ENCODE assay signal across 8 cellular contexts in genomic region chr10:132395704-132396494, GRCh38. TPM values are rescaled to one million over a fixed set of nuclear protein-coding genes. Genes with fewer than 3 reads are reported as not detected.
DNase-seq lines count a peak whose midpoint lies in the region; ATAC-seq and TF ChIP-seq lines count a peak whose summit lies in the region.

No MANE protein-coding gene starts in this region.

- H3K9me3 ChIP-seq in hepatocyte (ENCODE audit: low read depth) = no peaks in the 10 kb centered on the region

- DNase-seq in CD1c-positive myeloid dendritic cell (ENCODE audit: extremely low spot score) = peak; percentile 50
- DNase-seq in activated gamma-delta T cell (lab: John Stamatoyannopoulos, UW) = peak; percentile 63
- DNase-seq in hepatocyte (ENCODE audit: low spot score) = peak; percentile 88
- no peak for DNase-seq in skeletal muscle cell (ENCODE audit: low read depth)
- DNase-seq in SKM-1 treated with dmso at 0.1 percent for 144 hours (lab: John Stamatoyannopoulos, UW; ENCODE audit: unreplicated experiment) = no peak
- DNase-seq in NCI-H1092 treated with DMSO at 0.1 percent for 48 hours (lab: John Stamatoyannopoulos, UW) = no peak
- DNase-seq in NCI-H774 (lab: John Stamatoyannopoulos, UW) = no peak

- H3K4me3 ChIP-seq in hepatocyte = peak overlapping the region; percentile 45
- peak overlapping the region; percentile 41 for H3K4me3 ChIP-seq in skeletal muscle cell (ENCODE audit: low read depth, low read length)

- no peaks in the 10 kb centered on the region for H3K27me3 ChIP-seq in hepatocyte

- H3K79me2 ChIP-seq in hepatocyte = peaks cover 37% of the 10 kb centered on the region

- WGBS in hepatocyte (ENCODE audit: low lambda C conversion rate, missing lambda C conversion rate) = 15% methylated on average over 53 of the region's 71 CpGs

- ATAC-seq in HG02642 (IDR thresholded peaks at IDR 0.05; ENCODE audit: poor library complexity, unreplicated experiment) = peak; percentile 16

- TF ChIP-seq CTCF in hepatocyte (IDR thresholded peaks at IDR 0.05; ENCODE audit: poor library complexity) = no peak

- H2AFZ ChIP-seq in hepatocyte = no peak overlapping the region

- H3K27ac ChIP-seq in hepatocyte = peak overlapping the region; percentile 96

- H3K36me3 ChIP-seq in hepatocyte (replicated peaks; ENCODE audit: insufficient read depth, low read depth) = no peaks in the 10 kb centered on the region

- H4K20me1 ChIP-seq in hepatocyte (ENCODE audit: insufficient read depth, poor library complexity, severe bottlenecking) = peaks cover 10% of the 10 kb centered on the region

- H3K4me2 ChIP-seq in hepatocyte = peak overlapping the region; percentile 100

- H3K9me2 ChIP-seq in hepatocyte (replicated peaks; ENCODE audit: insufficient read depth) = no peaks in the 10 kb centered on the region

- H3K4me1 ChIP-seq in hepatocyte (ENCODE audit: insufficient read depth) = peaks cover 41% of the 10 kb centered on the region

RNA-seq across cellular contexts. Expression of gene PWWP2B, which starts 1.1 kb away (rescaled TPM):
- 15.1 and 18.0 TPM in 2 replicates for total RNA-seq in hepatocyte
- polyA plus RNA-seq in hepatocyte = 10.7 and 12.7 TPM in 2 replicates

Comparison
In these comparisons a context has a peak if more than half of its experiments do, and no peak if none do; other contexts are left out.
1. DNase-seq: peak in CD1c-positive myeloid dendritic cell (single experiment), activated gamma-delta T cell (single experiment) and hepatocyte (single experiment); none in skeletal muscle cell (single experiment), SKM-1 treated with dmso at 0.1 percent for 144 hours (single experiment), NCI-H1092 treated with DMSO at 0.1 percent for 48 hours (single experiment) and NCI-H774 (single experiment).